ENCODE assay signal across 9 cellular contexts in genomic region chr19:18194208-18194530, GRCh38. TPM values are rescaled to one million over a fixed set of nuclear protein-coding genes. Genes with fewer than 3 reads are reported as not detected.
A peak's percentile ranks its signal among the peaks of the same experiment; 100 is the strongest.
DNase-seq lines count a peak whose midpoint lies in the region; ATAC-seq and TF ChIP-seq lines count a peak whose summit lies in the region.
"Had no signal": no experiment of that assay in that cellular context is flagged by ENCODE, and none has a peak within 500 bp of the region (broad histone marks: within the 10 kb centered on the region; RNA-seq: fewer than 3 reads in every experiment).

No MANE protein-coding gene starts in this region.

- H3K27me3 ChIP-seq in CD8-positive, alpha-beta T cell (ENCODE audit: insufficient read depth, low read length), result no peaks in the 10 kb centered on the region
- H3K27me3 ChIP-seq in NT2/D1 (ENCODE audit: insufficient read depth, insufficient read length) (no peaks in the 10 kb centered on the region), osteoblast (ENCODE audit: insufficient read depth, low read length) (no peaks in the 10 kb centered on the region)
- no peaks in the 10 kb centered on the region for H3K27me3 ChIP-seq in effector memory CD4-positive, alpha-beta T cell (replicated peaks; ENCODE audit: control insufficient read depth, insufficient read depth, low read length, poor library complexity, severe bottlenecking)

- H3K4me1 ChIP-seq in CD8-positive, alpha-beta T cell (ENCODE audit: insufficient read depth, low read length), result peaks cover 18% of the 10 kb centered on the region
- H3K4me1 ChIP-seq in NT2/D1 (ENCODE audit: insufficient read depth, insufficient read length) (peaks cover 7% of the 10 kb centered on the region), osteoblast (ENCODE audit: insufficient read depth, low read length) (peaks cover 19% of the 10 kb centered on the region)
- H3K4me1 ChIP-seq in effector memory CD4-positive, alpha-beta T cell (ENCODE audit: control insufficient read depth, insufficient read depth, low read length, poor library complexity, severe bottlenecking), result peaks cover 16% of the 10 kb centered on the region

- no peaks in the 10 kb centered on the region for H3K27me3 Mint-ChIP-seq in CD8-positive, alpha-beta T cell (ENCODE audit: low read depth)

- H2AFZ ChIP-seq in osteoblast (ENCODE audit: low read length), result no peak overlapping the region

- H3K79me2 ChIP-seq in osteoblast (ENCODE audit: insufficient read depth, low read length), result peaks cover 3% of the 10 kb centered on the region

- H3K4me1 Mint-ChIP-seq in CD8-positive, alpha-beta T cell (ENCODE audit: low read depth), result peaks cover 22% of the 10 kb centered on the region

- peak overlapping the region; percentile 73 for H3K4me3 ChIP-seq in CD8-positive, alpha-beta T cell (ENCODE audit: low read depth, low read length)
- H3K4me3 ChIP-seq in NT2/D1 (ENCODE audit: insufficient read length, low read depth), result peak overlapping the region; percentile 92
- H3K4me3 ChIP-seq in effector memory CD4-positive, alpha-beta T cell (ENCODE audit: insufficient read depth, low read depth, low read length, poor library complexity, severe bottlenecking), result peak overlapping the region; percentile 76
- peak overlapping the region; percentile 82 for H3K4me3 ChIP-seq in osteoblast (ENCODE audit: insufficient read depth, low read length)

- peaks cover 25% of the 10 kb centered on the region for H3K36me3 Mint-ChIP-seq in CD8-positive, alpha-beta T cell

- peak overlapping the region; percentile 96 for H3K4me2 ChIP-seq in osteoblast (ENCODE audit: insufficient read depth, low read length)

- TF ChIP-seq CTCF in CD8-positive, alpha-beta T cell (IDR thresholded peaks at IDR 0.05), result no peak
- no peak for TF ChIP-seq CTCF in osteoblast (IDR thresholded peaks at IDR 0.05; ENCODE audit: extremely low read depth, low read depth, low read length)

- H3K27ac ChIP-seq in CD8-positive, alpha-beta T cell (ENCODE audit: low read depth, low read length), result no peak overlapping the region
- no peak overlapping the region for H3K27ac ChIP-seq in effector memory CD4-positive, alpha-beta T cell (ENCODE audit: insufficient read depth, low read length, poor library complexity, severe bottlenecking)
- H3K27ac ChIP-seq in osteoblast (ENCODE audit: low read depth, low read length), result peak overlapping the region; percentile 70

- CTCF ChIA-PET in CD8-positive, alpha-beta T cell (lab: Charles Lee), result interaction anchor here (1.2 to 1.5 kb wide), 5 partner anchors 9 to 216 kb away, joined by 3 to 5 read pairs (median 4); partner anchors contain the start of gene RAB3A

- ATAC-seq in CD8-positive, alpha-beta T cell, result no peak

- peak overlapping the region; percentile 87 for H3K4me3 Mint-ChIP-seq in CD8-positive, alpha-beta T cell

- H3K9me3 Mint-ChIP-seq in CD8-positive, alpha-beta T cell, result no peaks in the 10 kb centered on the region

- H3K9me3 ChIP-seq in CD8-positive, alpha-beta T cell (ENCODE audit: low read length), result no peaks in the 10 kb centered on the region
- H3K9me3 ChIP-seq in NT2/D1 (ENCODE audit: insufficient read depth, low read length) (no peaks in the 10 kb centered on the region), osteoblast (ENCODE audit: low read depth, low read length) (no peaks in the 10 kb centered on the region)
- H3K9me3 ChIP-seq in effector memory CD4-positive, alpha-beta T cell (ENCODE audit: control insufficient read depth, low read length), result no peaks in the 10 kb centered on the region

- POLR2A ChIA-PET in CD8-positive, alpha-beta T cell (lab: Charles Lee), result interaction anchor here (1.4 to 2.1 kb wide), 2 partner anchors 9 to 135 kb away, joined by 4 to 9 read pairs; partner anchors contain the start of gene RAB3A

- no peaks in the 10 kb centered on the region for H3K36me3 ChIP-seq in CD8-positive, alpha-beta T cell (ENCODE audit: insufficient read depth, low read length)
- H3K36me3 ChIP-seq in NT2/D1 (ENCODE audit: insufficient read depth, insufficient read length, low read length) (peaks cover 30% of the 10 kb centered on the region), osteoblast (ENCODE audit: insufficient read depth, low read length) (peaks cover 15% of the 10 kb centered on the region)
- peaks cover 11% of the 10 kb centered on the region for H3K36me3 ChIP-seq in effector memory CD4-positive, alpha-beta T cell (ENCODE audit: control insufficient read depth, insufficient read depth, low read length)

- intact Hi-C loops in CD8-positive, alpha-beta T cell (cut with DNase I, micrococcal nuclease), result loop anchor here in 1 of 2 experiments (5.0 kb wide), 1 partner anchor 247 kb away; no protein-coding TSS in a partner anchor

- peak overlapping the region; percentile 92 for H3K9ac ChIP-seq in NT2/D1 (ENCODE audit: insufficient read length, low read depth)

- no peak for DNase-seq in CD8-positive, alpha-beta T cell
- DNase-seq in NT2/D1 (ENCODE audit: low read depth, low spot score) (no peak), osteoblast (ENCODE audit: insufficient read length, low spot score, missing footprints) (no peak), NCI-H1694 (lab: John Stamatoyannopoulos, UW) (no peak), AG08396 (ENCODE audit: low spot score) (no peak), GF-D8 (lab: John Stamatoyannopoulos, UW) (no peak)
- DNase-seq in effector memory CD4-positive, alpha-beta T cell, result no peak
- no peak for DNase-seq in stimulated activated CD8-positive, alpha-beta memory T cell treated with anti-CD3 and anti-CD28 coated beads, Interleukin-4, amount 100 ng/mL, for 48 hours
- DNase-seq: NCI-H1105 had no signal

- peak overlapping the region; percentile 67 for H3K27ac Mint-ChIP-seq in CD8-positive, alpha-beta T cell

- no peaks in the 10 kb centered on the region for H4K20me1 ChIP-seq in osteoblast (ENCODE audit: insufficient read depth, low read length)

RNA-seq across cellular contexts. Expression of gene MPV17L2, which starts 1.2 kb away (rescaled TPM):
- total RNA-seq in CD8-positive, alpha-beta T cell, result 1 to 10 TPM; 4.0 to 5.2 TPM
- total RNA-seq in osteoblast, result 8.3 and 9.4 TPM in 2 replicates

RNA-seq across cellular contexts. Expression of gene RAB3A, which starts 9.7 kb away (rescaled TPM):
- 10 to 100 TPM; 16.8 to 19.4 TPM for total RNA-seq in CD8-positive, alpha-beta T cell
- total RNA-seq in osteoblast, result 0.72 and 1.8 TPM in 2 replicates

RNA-seq across cellular contexts. Expression of gene IFI30, which starts 20.6 kb away (rescaled TPM):
- 1 to 10 TPM; 1.6 to 1.8 TPM for total RNA-seq in CD8-positive, alpha-beta T cell
- 110 and 126 TPM in 2 replicates for total RNA-seq in osteoblast

RNA-seq across cellular contexts. Expression of gene PDE4C, which starts 32.1 kb away (rescaled TPM):
- total RNA-seq in CD8-positive, alpha-beta T cell, result under 1 TPM in 1 of 2 experiments, not detected in 1; 0.71 TPM
- total RNA-seq in osteoblast, result under 0.01 TPM in 1 of 2 replicates, not detected in the other

RNA-seq across cellular contexts. Expression of gene PIK3R2, which starts 41.2 kb away (rescaled TPM):
- total RNA-seq in CD8-positive, alpha-beta T cell, result 1 to 10 TPM; 3.6 to 3.9 TPM
- 25.7 and 28.0 TPM in 2 replicates for total RNA-seq in osteoblast

Comparison
In these comparisons a context has a peak if more than half of its experiments do, and no peak if none do; other contexts are left out.
1. RNA of gene IFI30, which starts 20.6 kb away (total RNA-seq): 110 to 126 TPM in osteoblast; 1.6 to 1.8 TPM in CD8-positive, alpha-beta T cell; every median in the first group is over 10 times any median in the second.
2. Peak in every context shown above with its lines, with median percentiles within 50 percentile points of each other: H3K4me3 ChIP-seq.